Comparison of ENCODE assay signal across 15 cellular contexts in genomic region chr20:19913927-19914614, GRCh38.
DNase-seq lines count a peak whose midpoint lies in the region; ATAC-seq, FAIRE-seq and TF ChIP-seq lines count a peak whose summit lies in the region.
"Had no signal": no experiment of that assay in that cellular context is flagged by ENCODE, and none has a peak within 500 bp of the region (broad histone marks: within the 10 kb centered on the region; RNA-seq: fewer than 3 reads in every experiment).

No MANE protein-coding gene starts in this region.

- peak; percentile 31 for ATAC-seq in HG03469 (IDR thresholded peaks at IDR 0.05; ENCODE audit: unreplicated experiment)
- ATAC-seq in HG03139 (IDR thresholded peaks at IDR 0.05; ENCODE audit: unreplicated experiment) = no peak
- ATAC-seq in stimulated activated naive CD8-positive, alpha-beta T cell treated with anti-CD3 and anti-CD28 coated beads, Interleukin-15, amount 100 ng/mL, for 72 hours = no peak
- ATAC-seq: activated CD8-positive, alpha-beta T cell treated with anti-CD3 and anti-CD28 coated beads for 36 hours had no signal

- H3K4me1 ChIP-seq in astrocyte (ENCODE audit: insufficient read depth, low read length) = peaks cover 17% of the 10 kb centered on the region

- BruUV-seq in Calu3 (replicated peaks; lab: Mats Ljungman, UMichigan) = no TSS peak

- no peaks in the 10 kb centered on the region for H4K20me1 ChIP-seq in astrocyte (ENCODE audit: insufficient read depth, low read length)

- CTCF ChIA-PET in Calu3 (lab: Charles Lee) = no interaction called here

- H3K79me2 ChIP-seq in astrocyte (ENCODE audit: insufficient read depth, low read length) = no peaks in the 10 kb centered on the region

- H3K36me3 ChIP-seq in astrocyte (ENCODE audit: insufficient read depth, low read length) = no peaks in the 10 kb centered on the region

- intact Hi-C loops in Calu3 (cut with micrococcal nuclease; ENCODE audit: unreplicated experiment) = no loop called here

- TF ChIP-seq CTCF in Calu3 (IDR thresholded peaks at IDR 0.05; ENCODE audit: unreplicated experiment) = no peak
- no peak for TF ChIP-seq CTCF in astrocyte (IDR thresholded peaks at IDR 0.05; ENCODE audit: insufficient read depth, low read depth, low read length)

- H3K4me2 ChIP-seq in astrocyte (ENCODE audit: low read length) = peak overlapping the region; percentile 16

- no peak overlapping the region for H3K4me3 Mint-ChIP-seq in Calu3 (ENCODE audit: low read depth, unreplicated experiment)
- H3K4me3 Mint-ChIP-seq in astrocyte (ENCODE audit: unreplicated experiment) = no peak overlapping the region
- H3K4me3 Mint-ChIP-seq in stimulated activated naive CD8-positive, alpha-beta T cell treated with anti-CD3 and anti-CD28 coated beads, Interleukin-15, amount 100 ng/mL, for 72 hours = no peak overlapping the region
- H3K4me3 Mint-ChIP-seq: activated CD8-positive, alpha-beta T cell treated with anti-CD3 and anti-CD28 coated beads for 36 hours; CD8-positive, alpha-beta memory T cell; T-helper 1 cell treated with Interleukin-12 subunit alpha and Interleukin-12 subunit beta and Interleukin-4 antibody, amounts not matched to agents 30 μg/mL and 1 μg/mL, for 36 hours had no signal

- no peak for FAIRE-seq in astrocyte (lab: Jason Lieb, UNC)
- FAIRE-seq: GM12892 had no signal

- DNase-seq in Calu3 = peak; percentile 6
- DNase-seq in astrocyte (ENCODE audit: low read depth) = peak; percentile 51
- DNase-seq in lung microvascular endothelial cell (ENCODE audit: low read depth in 2 of 2) = peak; percentile 86 to 93
- DNase-seq in hepatic stellate cell (ENCODE audit: low spot score) = no peak
- DNase-seq in stimulated activated naive CD8-positive, alpha-beta T cell treated with anti-CD3 and anti-CD28 coated beads, Interleukin-15, amount 100 ng/mL, for 72 hours = no peak
- DNase-seq in GF-D8 (lab: John Stamatoyannopoulos, UW) = no peak
- DNase-seq: activated CD8-positive, alpha-beta T cell treated with anti-CD3 and anti-CD28 coated beads for 36 hours; CD8-positive, alpha-beta memory T cell; effector CD8-positive, alpha-beta T cell; NCI-H1436 treated with DMSO at 0.1 percent for 48 hours; NK-92 treated with Interleukin-12 subunit alpha and Interleukin-12 subunit beta, amount 100 ng/mL, for 24 hours had no signal

- no peaks in the 10 kb centered on the region for H3K27me3 Mint-ChIP-seq in Calu3 (ENCODE audit: unreplicated experiment)
- no peaks in the 10 kb centered on the region for H3K27me3 Mint-ChIP-seq in astrocyte (ENCODE audit: low read depth, unreplicated experiment)
- H3K27me3 Mint-ChIP-seq in stimulated activated naive CD8-positive, alpha-beta T cell treated with anti-CD3 and anti-CD28 coated beads, Interleukin-15, amount 100 ng/mL, for 72 hours = peaks cover 15% of the 10 kb centered on the region

- H2AFZ ChIP-seq in astrocyte (ENCODE audit: low read depth, low read length) = no peak overlapping the region

- H3K27ac ChIP-seq in astrocyte (ENCODE audit: low read depth, low read length) = peak overlapping the region; percentile 32

- peaks cover 13% of the 10 kb centered on the region for H3K4me1 Mint-ChIP-seq in Calu3 (ENCODE audit: low read depth, unreplicated experiment)
- peaks cover 26% of the 10 kb centered on the region for H3K4me1 Mint-ChIP-seq in astrocyte (ENCODE audit: low read depth, unreplicated experiment)
- no peaks in the 10 kb centered on the region for H3K4me1 Mint-ChIP-seq in stimulated activated naive CD8-positive, alpha-beta T cell treated with anti-CD3 and anti-CD28 coated beads, Interleukin-15, amount 100 ng/mL, for 72 hours

- no peak overlapping the region for H3K9ac ChIP-seq in astrocyte (ENCODE audit: low read length)

- H3K36me3 Mint-ChIP-seq in Calu3 (ENCODE audit: insufficient read depth, unreplicated experiment) = no peaks in the 10 kb centered on the region
- H3K36me3 Mint-ChIP-seq in astrocyte (ENCODE audit: low read depth, unreplicated experiment) = peaks cover 2% of the 10 kb centered on the region
- H3K36me3 Mint-ChIP-seq: CD8-positive, alpha-beta memory T cell had no signal

- H3K9me3 Mint-ChIP-seq in Calu3 (ENCODE audit: low read depth, unreplicated experiment) = no peaks in the 10 kb centered on the region
- H3K9me3 Mint-ChIP-seq in astrocyte (ENCODE audit: unreplicated experiment) = no peaks in the 10 kb centered on the region
- H3K9me3 Mint-ChIP-seq in stimulated activated naive CD8-positive, alpha-beta T cell treated with anti-CD3 and anti-CD28 coated beads, Interleukin-15, amount 100 ng/mL, for 72 hours = no peaks in the 10 kb centered on the region
- H3K9me3 Mint-ChIP-seq: activated CD8-positive, alpha-beta T cell treated with anti-CD3 and anti-CD28 coated beads for 36 hours; T-helper 1 cell treated with Interleukin-12 subunit alpha and Interleukin-12 subunit beta and Interleukin-4 antibody, amounts not matched to agents 30 μg/mL and 1 μg/mL, for 36 hours had no signal

- H3K27ac Mint-ChIP-seq in Calu3 (ENCODE audit: unreplicated experiment) (no peak overlapping the region), astrocyte (ENCODE audit: unreplicated experiment) (no peak overlapping the region)
- H3K27ac Mint-ChIP-seq in stimulated activated naive CD8-positive, alpha-beta T cell treated with anti-CD3 and anti-CD28 coated beads, Interleukin-15, amount 100 ng/mL, for 72 hours = no peak overlapping the region
- H3K27ac Mint-ChIP-seq: activated CD8-positive, alpha-beta T cell treated with anti-CD3 and anti-CD28 coated beads for 36 hours; CD8-positive, alpha-beta memory T cell; T-helper 1 cell treated with Interleukin-12 subunit alpha and Interleukin-12 subunit beta and Interleukin-4 antibody, amounts not matched to agents 30 μg/mL and 1 μg/mL, for 36 hours had no signal

- H3K4me3 ChIP-seq in astrocyte (ENCODE audit: insufficient read depth, low read depth, low read length) = no peak overlapping the region

- no peaks in the 10 kb centered on the region for H3K27me3 ChIP-seq in astrocyte (ENCODE audit: insufficient read depth, low read length)

- no peaks in the 10 kb centered on the region for H3K9me3 ChIP-seq in astrocyte (ENCODE audit: insufficient read depth, low read depth, low read length)

Comparison
In these comparisons a context has a peak if more than half of its experiments do, and no peak if none do; other contexts are left out.
1. DNase-seq: peak in Calu3 (single experiment), astrocyte (single experiment) and lung microvascular endothelial cell (2 of 2); none in hepatic stellate cell (single experiment), stimulated activated naive CD8-positive, alpha-beta T cell treated with anti-CD3 and anti-CD28 coated beads, Interleukin-15, amount 100 ng/mL, for 72 hours (0 of 2) and GF-D8 (single experiment).